In the genomic region with DNA sequence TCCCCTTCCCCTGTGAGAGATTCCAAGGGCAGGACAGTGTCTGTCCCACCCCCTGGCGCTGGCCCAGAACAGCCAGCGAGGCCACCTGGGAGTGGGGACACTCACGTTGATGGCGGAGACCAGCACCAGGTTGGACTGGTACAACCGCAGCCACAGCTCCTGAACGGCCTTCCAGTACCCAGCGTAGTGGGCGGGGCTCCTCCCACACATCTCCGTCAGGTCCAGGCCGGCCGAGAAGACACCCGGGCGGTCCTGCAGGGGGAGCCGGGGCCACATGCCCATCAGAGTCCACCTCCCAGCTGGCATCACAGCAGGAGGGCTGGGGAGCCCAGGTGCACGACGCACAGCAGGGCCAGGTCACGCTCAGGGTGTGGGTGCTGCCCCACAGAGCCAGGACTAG, we compare ENCODE assay signal across 21 cellular contexts. TPM values are rescaled to one million over a fixed set of nuclear protein-coding genes. Genes with fewer than 3 reads are reported as not detected.
DNase-seq lines count a peak whose midpoint lies in the region; ATAC-seq and TF ChIP-seq lines count a peak whose summit lies in the region.
"Had no signal": no experiment of that assay in that cellular context is flagged by ENCODE, and none has a peak within 500 bp of the region (broad histone marks: within the 10 kb centered on the region; RNA-seq: fewer than 3 reads in every experiment).

No MANE protein-coding gene starts in this region.

- peaks cover 4% of the 10 kb centered on the region for H3K79me1 ChIP-seq in mesendoderm (ENCODE audit: low read length)

- H3K4me1 ChIP-seq in HCT116 (ENCODE audit: control insufficient read depth in 1 of 2, insufficient read depth in 2 of 2, low read length in 2 of 2) (peaks cover 0 to 13% of the 10 kb centered on the region in 2 experiments; a peak in 2 of 4 replicates), mesendoderm (ENCODE audit: control insufficient read depth, low read depth, low read length) (no peaks in the 10 kb centered on the region)
- H3K4me1 ChIP-seq: pancreas, suprapubic skin had no signal

- peaks cover 62% of the 10 kb centered on the region for H3K79me2 ChIP-seq in HCT116 (ENCODE audit: insufficient read depth, low read length)
- H3K79me2 ChIP-seq in mesendoderm (ENCODE audit: control insufficient read depth, insufficient read depth, low read length): peaks cover 4% of the 10 kb centered on the region

- peak; percentile 21; the same call in 1 of the 2 replicates for TF ChIP-seq RAD21 in HCT116 (IDR thresholded peaks at IDR 0.05; ENCODE audit: low read depth)

- H3K18ac ChIP-seq in mesendoderm (ENCODE audit: low read length): no peak overlapping the region

- H2AK5ac ChIP-seq in mesendoderm (ENCODE audit: low read length): no peak overlapping the region

- H4K5ac ChIP-seq in mesendoderm (ENCODE audit: low read length): no peak overlapping the region

- RAD21 ChIA-PET in HCT116 (lab: Charles Lee; ENCODE audit: low non-redundant PET in 1 of 2, low total read pairs in 2 of 2, uncharacterized antibody in 2 of 2, unreplicated experiment in 2 of 2): no interaction called here

- no peaks in the 10 kb centered on the region for H3K9me2 ChIP-seq in HCT116 (ENCODE audit: insufficient read depth)

- H3K27ac ChIP-seq in HCT116 (ENCODE audit: low read depth, low read length): peak overlapping the region; percentile 25; the same call in 1 of the 2 replicates
- H3K27ac ChIP-seq in brain microvascular endothelial cell: no peak overlapping the region
- no peak overlapping the region for H3K27ac ChIP-seq in mesendoderm (ENCODE audit: low read depth, low read length)
- H3K27ac ChIP-seq: C4-2B, pancreas, PC-9, sigmoid colon, suprapubic skin had no signal

- H3K9me3 ChIP-seq in HCT116 (ENCODE audit: control insufficient read depth in 1 of 2, insufficient read depth in 1 of 2, low read depth in 1 of 2, low read length in 2 of 2): no peaks in the 10 kb centered on the region
- H3K9me3 ChIP-seq: MG63, pancreas, sigmoid colon, suprapubic skin had no signal

- no peak overlapping the region for H2BK120ac ChIP-seq in mesendoderm (ENCODE audit: low read depth, low read length)

- ATAC-seq in HCT116: peak; percentile 52
- no peak for ATAC-seq in HG02588 (IDR thresholded peaks at IDR 0.05; ENCODE audit: unreplicated experiment)
- no peak for ATAC-seq in GM19351 (IDR thresholded peaks at IDR 0.05; ENCODE audit: unreplicated experiment)

- BruUV-seq in HCT116 (replicated peaks; lab: Mats Ljungman, UMichigan): no TSS peak

- H2BK5ac ChIP-seq in mesendoderm (ENCODE audit: low read length): no peak overlapping the region

- peaks cover 21 to 47% of the 10 kb centered on the region in 2 experiments; a peak in 3 of 4 replicates for H3K36me3 ChIP-seq in HCT116 (ENCODE audit: control insufficient read depth in 1 of 2, insufficient read depth in 2 of 2, low read length in 2 of 2)
- H3K36me3 ChIP-seq in brain microvascular endothelial cell (replicated peaks): peaks cover 43% of the 10 kb centered on the region
- peaks cover 6% of the 10 kb centered on the region for H3K36me3 ChIP-seq in mesendoderm (ENCODE audit: control insufficient read depth, insufficient read depth, low read length)

- no CpG with 5 or more reads among the region's 17 CpGs for WGBS in mesendoderm (ENCODE audit: extremely low coverage, insufficient coverage, low lambda C conversion rate)

- H3K4me2 ChIP-seq in HCT116 (ENCODE audit: low read length) (no peak overlapping the region), mesendoderm (ENCODE audit: low read length) (no peak overlapping the region)
- H3K4me2 ChIP-seq: PC-9 had no signal

- no peak overlapping the region for H4K8ac ChIP-seq in mesendoderm (ENCODE audit: low read depth, low read length)

- H3K9ac ChIP-seq in HCT116 (ENCODE audit: low read length): no peak overlapping the region
- H3K9ac ChIP-seq in mesendoderm (ENCODE audit: low read length): no peak overlapping the region

- no peak overlapping the region for H3K23ac ChIP-seq in mesendoderm (ENCODE audit: low read length)

- H2BK15ac ChIP-seq in mesendoderm (replicated peaks; ENCODE audit: low read depth): no peak overlapping the region

- H3K4ac ChIP-seq in mesendoderm (ENCODE audit: low read depth, low read length): no peak overlapping the region

- no peaks in the 10 kb centered on the region for H3K27me3 ChIP-seq in HCT116 (ENCODE audit: insufficient read depth, low read length)
- H3K27me3 ChIP-seq in brain microvascular endothelial cell (replicated peaks): no peaks in the 10 kb centered on the region
- no peaks in the 10 kb centered on the region for H3K27me3 ChIP-seq in mesendoderm (ENCODE audit: insufficient read depth, low read length, poor library complexity)
- H3K27me3 ChIP-seq: MG63, pancreas, sigmoid colon, suprapubic skin had no signal

- TF ChIP-seq POLR2A in HCT116 (IDR thresholded peaks at IDR 0.05; ENCODE audit: borderline replicate concordance, extremely low read depth, insufficient read depth, insufficient read length): no peak

- H3K4me3 ChIP-seq in HCT116 (replicated peaks in 1 of 2; ENCODE audit: low read depth in 1 of 2, low read length in 2 of 2) (no peak overlapping the region), brain microvascular endothelial cell (ENCODE audit: low read depth, low read length) (no peak overlapping the region), mesendoderm (ENCODE audit: low read length) (no peak overlapping the region)
- H3K4me3 ChIP-seq: MG63, pancreas, PC-9, sigmoid colon, suprapubic skin had no signal

- DNase-seq in NCI-H510A treated with DMSO at 0.1 percent for 48 hours (lab: John Stamatoyannopoulos, UW) (peak; percentile 6), NCI-H510A (lab: John Stamatoyannopoulos, UW) (no peak), HCT116 (ENCODE audit: low read depth, low spot score) (no peak), brain microvascular endothelial cell (no peak), mesendoderm (peak; percentile 40), C1 segment of cervical spinal cord (lab: John Stamatoyannopoulos, UW) (no peak)
- DNase-seq: ACHN; activated CD4-positive, alpha-beta T cell treated with anti-CD3 and anti-CD28 coated beads, Interleukin-2, amount 50 U/mL, for 48 hours; activated gamma-delta T cell treated with Interleukin-2 at 50 U/mL for 16 hours; activated T-cell treated with anti-CD3 and anti-CD28 coated beads for 4 hours; dermis blood vessel endothelial cell; MG63; naive B cell; NCI-H1436 treated with DMSO at 0.1 percent for 48 hours; PC-9; sigmoid colon had no signal

- CTCF ChIA-PET in HCT116 (lab: Charles Lee): no interaction called here

- H3K56ac ChIP-seq in mesendoderm (ENCODE audit: low read length): no peak overlapping the region

- in situ Hi-C loops in brain microvascular endothelial cell (cut with HindIII; ENCODE audit: low pct_ligation_motif_present, low sequenced_read_pairs): no loop called here

- TF ChIP-seq CTCF in HCT116 (IDR thresholded peaks at IDR 0.05 in 2 of 3, conservative IDR thresholded peaks at IDR 0.05 in 1 of 3; ENCODE audit: borderline replicate concordance in 1 of 3, insufficient read depth in 1 of 3, low read depth in 2 of 3, low read length in 2 of 3): peak in 2 of 3 experiments; percentile 27 to 39; a peak in 4 of 6 replicates
- peak; percentile 35 for TF ChIP-seq CTCF in brain microvascular endothelial cell (IDR thresholded peaks at IDR 0.05; ENCODE audit: low read depth, low read length, missing control alignments)

- H2AFZ ChIP-seq in HCT116 (ENCODE audit: low read depth, low read length, poor library complexity, severe bottlenecking): no peak overlapping the region
- H2AFZ ChIP-seq: PC-9 had no signal

- POLR2A ChIA-PET in HCT116 (lab: Charles Lee): no interaction called here

- no peaks in the 10 kb centered on the region for H4K20me1 ChIP-seq in HCT116 (ENCODE audit: insufficient read depth)

- intact Hi-C loops in HCT116 (cut with micrococcal nuclease): no loop called here

TF ChIP-seq in HCT116, 20 proteins besides CTCF, POLR2A, EP300 and RAD21:
- TF ChIP-seq CEBPB (IDR thresholded peaks at IDR 0.05; ENCODE audit: low read depth): no peak
- no peak for TF ChIP-seq TCF7L2 (IDR thresholded peaks at IDR 0.05; ENCODE audit: borderline replicate concordance, extremely low read depth, insufficient read depth, insufficient read length)
- no peak for TF ChIP-seq FOSL1 (IDR thresholded peaks at IDR 0.05; ENCODE audit: low read depth)
- TF ChIP-seq SRF (IDR thresholded peaks at IDR 0.05; ENCODE audit: low read depth): no peak
- no peak for TF ChIP-seq ZFX (IDR thresholded peaks at IDR 0.05)

RNA-seq across cellular contexts. Expression of a gene that starts 7.1 kb away (rescaled TPM):
- total RNA-seq in HCT116 (2021; ENCODE audit: unreplicated experiment): 140 TPM
- polyA plus RNA-seq in HCT116 (2012): 146 and 163 TPM in 2 replicates
- 32.2 TPM for polyA plus RNA-seq in mesendoderm (2013, experiment 1 of 2)
- 31.2 TPM for polyA plus RNA-seq in mesendoderm (2013, experiment 2 of 2)

RNA-seq across cellular contexts. Expression of a gene that starts 8.1 kb away (rescaled TPM):
- total RNA-seq in HCT116 (2021; ENCODE audit: unreplicated experiment): 1.9 TPM
- polyA plus RNA-seq in HCT116 (2012): 1.0 and 1.3 TPM in 2 replicates
- 0.13 TPM for polyA plus RNA-seq in mesendoderm (2013, experiment 1 of 2)
- polyA plus RNA-seq in mesendoderm (2013, experiment 2 of 2): 0.06 TPM

RNA-seq across cellular contexts. Expression of a gene that starts 20.9 kb away (rescaled TPM):
- 40.7 TPM for total RNA-seq in HCT116 (2021; ENCODE audit: unreplicated experiment)
- 31.0 and 38.0 TPM in 2 replicates for polyA plus RNA-seq in HCT116 (2012)
- 11.7 TPM for polyA plus RNA-seq in mesendoderm (2013, experiment 1 of 2)
- polyA plus RNA-seq in mesendoderm (2013, experiment 2 of 2): 12.2 TPM

RNA-seq across cellular contexts. Expression of a gene that starts 23.6 kb away (rescaled TPM):
- total RNA-seq in HCT116 (2021; ENCODE audit: unreplicated experiment): 257 TPM
- 212 and 228 TPM in 2 replicates for polyA plus RNA-seq in HCT116 (2012)
- polyA plus RNA-seq in mesendoderm (2013, experiment 1 of 2): 318 TPM
- polyA plus RNA-seq in mesendoderm (2013, experiment 2 of 2): 318 TPM

RNA-seq across cellular contexts. Expression of a gene that starts 29.7 kb away (rescaled TPM):
- 32.6 TPM for total RNA-seq in HCT116 (2021; ENCODE audit: unreplicated experiment)
- 21.2 and 22.3 TPM in 2 replicates for polyA plus RNA-seq in HCT116 (2012)
- polyA plus RNA-seq in mesendoderm (2013, experiment 1 of 2): 32.9 TPM
- polyA plus RNA-seq in mesendoderm (2013, experiment 2 of 2): 32.1 TPM

Comparison
In these comparisons a context has a peak if more than half of its experiments do, and no peak if none do; other contexts are left out.
1. DNase-seq: peak in NCI-H510A treated with DMSO at 0.1 percent for 48 hours (single experiment) and mesendoderm (single experiment); none in NCI-H510A (single experiment), HCT116 (single experiment), brain microvascular endothelial cell (single experiment) and C1 segment of cervical spinal cord (0 of 14).